In genomic region chr18:25111382-25112070, GRCh38 we compare ENCODE assay signal across 33 cellular contexts.
A peak's percentile ranks its signal among the peaks of the same experiment; 100 is the strongest.
DNase-seq lines count a peak whose midpoint lies in the region; ATAC-seq and TF ChIP-seq lines count a peak whose summit lies in the region.
"Had no signal": no experiment of that assay in that cellular context is flagged by ENCODE, and none has a peak within 500 bp of the region (broad histone marks: within the 10 kb centered on the region; RNA-seq: fewer than 3 reads in every experiment).

No MANE protein-coding gene starts in this region.

- H3K9me3 ChIP-seq in mesodermal cell (ENCODE audit: control insufficient read depth, low read length) (no peaks in the 10 kb centered on the region), uterus (no peaks in the 10 kb centered on the region)
- H3K9me3 ChIP-seq: esophagus squamous epithelium, prostate gland, sigmoid colon, SK-N-SH, transverse colon had no signal

- no peaks in the 10 kb centered on the region for H3K27me3 ChIP-seq in uterus
- H3K27me3 ChIP-seq: esophagus squamous epithelium, sigmoid colon, transverse colon had no signal

- H3K27ac ChIP-seq in mesodermal cell (ENCODE audit: low read depth, low read length, severe bottlenecking) = peak overlapping the region; percentile 78
- H3K27ac ChIP-seq in uterus = no peak overlapping the region
- H3K27ac ChIP-seq: C4-2B, esophagus squamous epithelium, prostate gland, sigmoid colon, transverse colon had no signal

- no peak for TF ChIP-seq CTCF in uterus (IDR thresholded peaks at IDR 0.05)

- H3K4me1 ChIP-seq in mesodermal cell (ENCODE audit: control insufficient read depth, insufficient read depth, low read length, poor library complexity, severe bottlenecking) (peaks cover 14% of the 10 kb centered on the region), uterus (no peaks in the 10 kb centered on the region)
- H3K4me1 ChIP-seq: esophagus squamous epithelium, prostate gland, sigmoid colon, transverse colon had no signal

- H3K4me3 ChIP-seq in mesodermal cell (ENCODE audit: extremely low read depth, insufficient read depth, low read length, poor library complexity, severe bottlenecking) (no peak overlapping the region), uterus (no peak overlapping the region)
- H3K4me3 ChIP-seq: esophagus squamous epithelium, prostate gland, sigmoid colon, transverse colon had no signal

- DNase-seq in NCI-H82 (lab: John Stamatoyannopoulos, UW) (peak; percentile 43), NCI-H82 treated with DMSO at 0.1 percent for 48 hours (lab: John Stamatoyannopoulos, UW; ENCODE audit: unreplicated experiment) (no peak), cerebellum (ENCODE audit: low spot score) (peak; percentile 30), uterus (no peak), putamen (ENCODE audit: low spot score) (no peak)
- no peak for DNase-seq in stimulated activated CD4-positive, alpha-beta T cell treated with anti-CD3 and anti-CD28 coated beads, Interleukin-12 subunit alpha, Interleukin-12 subunit beta, amount 100 ng/mL, for 4 hours
- DNase-seq: 8988T; activated CD4-positive, alpha-beta T cell treated with anti-CD3 and anti-CD28 coated beads, Interleukin-2, amount 10 ng/mL, durations not matched to agents 24 days and 14 days; activated naive CD8-positive, alpha-beta T cell treated with anti-CD3 and anti-CD28 coated beads, Interleukin-2, amount 50 U/mL, for 24 hours; activated T-cell treated with anti-CD3 and anti-CD28 coated beads, Interleukin-2, amount 50 U/mL, for 1 hour; central memory CD4-positive, alpha-beta T cell; COR-L47; dermis blood vessel endothelial cell; esophagus squamous epithelium; GDM1; HCEC 1CT; hypothalamus; MV-4-11; NCI-H1436 treated with DMSO at 0.1 percent for 48 hours; NCI-H2081 treated with DMSO at 0.1 percent for 48 hours; NCI-H345; NCI-H774; sigmoid colon; SK-N-SH; stimulated activated CD4-positive, alpha-beta T cell treated with anti-CD3 and anti-CD28 coated beads, Interleukin-15, amount 100 ng/mL, for 24 hours; transverse colon had no signal

- ATAC-seq in HG02610 (IDR thresholded peaks at IDR 0.05; ENCODE audit: unreplicated experiment) = no peak
- ATAC-seq: activated naive CD8-positive, alpha-beta T cell treated with anti-CD3 and anti-CD28 coated beads, Interleukin-2, amount 50 U/mL, for 24 hours; left lobe of liver; stimulated activated effector memory CD8-positive, alpha-beta T cell treated with anti-CD3 and anti-CD28 coated beads, Interleukin-12 subunit alpha, Interleukin-12 subunit beta, amount 100 ng/mL, for 72 hours; WTC11 had no signal

- TF ChIP-seq POLR2A in uterus (IDR thresholded peaks at IDR 0.05) = no peak

- intact Hi-C loops in uterus (cut with DNase I; ENCODE audit: low total_unique reads) = no loop called here

- H3K36me3 ChIP-seq in mesodermal cell (ENCODE audit: control insufficient read depth, insufficient read depth, low read length) = peaks cover 9% of the 10 kb centered on the region
- no peaks in the 10 kb centered on the region for H3K36me3 ChIP-seq in uterus
- H3K36me3 ChIP-seq: esophagus squamous epithelium, prostate gland, sigmoid colon, transverse colon had no signal

- WGBS in mesodermal cell (ENCODE audit: insufficient coverage in 2 of 2), 2 experiments = 79 to 89% methylated on average over 6 to 7 of the region's 10 CpGs

Comparison
In these comparisons a context has a peak if more than half of its experiments do, and no peak if none do; other contexts are left out.
1. DNase-seq: peak in NCI-H82 (single experiment) and cerebellum (single experiment); none in NCI-H82 treated with DMSO at 0.1 percent for 48 hours (single experiment), uterus (0 of 2), putamen (single experiment) and stimulated activated CD4-positive, alpha-beta T cell treated with anti-CD3 and anti-CD28 coated beads, Interleukin-12 subunit alpha, Interleukin-12 subunit beta, amount 100 ng/mL, for 4 hours (single experiment).